ENCODE assay signal across 16 cellular contexts in genomic region chr5:92147792-92148191, GRCh38.
DNase-seq lines count a peak whose midpoint lies in the region; FAIRE-seq and TF ChIP-seq lines count a peak whose summit lies in the region.
"Had no signal": no experiment of that assay in that cellular context is flagged by ENCODE, and none has a peak within 500 bp of the region (broad histone marks: within the 10 kb centered on the region; RNA-seq: fewer than 3 reads in every experiment).

No MANE protein-coding gene starts in this region.

- H3K9me3 ChIP-seq in ectodermal cell (ENCODE audit: control insufficient read depth, low read length), result no peaks in the 10 kb centered on the region
- H3K9me3 ChIP-seq in neural progenitor cell (ENCODE audit: low read depth), result no peaks in the 10 kb centered on the region
- H3K9me3 ChIP-seq: A549 had no signal

- H3K27ac Mint-ChIP-seq in neural progenitor cell, result peak overlapping the region; percentile 27
- H3K27ac Mint-ChIP-seq: B cell had no signal

- H3K4me2 ChIP-seq in neural progenitor cell, result no peak overlapping the region
- H3K4me2 ChIP-seq: A549 had no signal

- H3K4me1 ChIP-seq in ectodermal cell (ENCODE audit: control insufficient read depth, insufficient read depth, low read length), result no peaks in the 10 kb centered on the region
- H3K4me1 ChIP-seq in neural progenitor cell, result no peaks in the 10 kb centered on the region
- H3K4me1 ChIP-seq: A549 had no signal

- H4K20me1 ChIP-seq in neural progenitor cell (ENCODE audit: low read depth), result no peaks in the 10 kb centered on the region

- no peaks in the 10 kb centered on the region for H3K36me3 Mint-ChIP-seq in neural progenitor cell

- DNase-seq in NCI-H146 (lab: John Stamatoyannopoulos, UW), result peak; percentile 37
- peak; percentile 84 for DNase-seq in NCI-H2227 (lab: John Stamatoyannopoulos, UW; ENCODE audit: unreplicated experiment)
- DNase-seq in neural progenitor cell (ENCODE audit: low spot score), result no peak
- no peak for DNase-seq in GM19239 (ENCODE audit: insufficient read length, low spot score)
- DNase-seq in mesenteric fat pad (ENCODE audit: low spot score), result no peak
- DNase-seq in activated gamma-delta T cell (lab: John Stamatoyannopoulos, UW), result no peak
- DNase-seq in stimulated activated CD4-positive, alpha-beta T cell treated with anti-CD3 and anti-CD28 coated beads, Interleukin-2, amount 100 ng/mL, for 48 hours, result no peak
- DNase-seq: DMS79, Kasumi-1, NCI-H1436 treated with DMSO at 0.1 percent for 48 hours, NCI-H510A, NCI-H82, SHP77 had no signal

- 88 to 93% methylated on average over 1 to 2 of the region's 2 CpGs for WGBS in ectodermal cell, 2 experiments

- H3K4me3 ChIP-seq in ectodermal cell (ENCODE audit: insufficient read depth, low read depth, low read length) (no peak overlapping the region), neural progenitor cell (no peak overlapping the region)
- H3K4me3 ChIP-seq: A549 had no signal

- no peaks in the 10 kb centered on the region for H3K79me2 ChIP-seq in neural progenitor cell (ENCODE audit: low read depth)

- H3K4me1 Mint-ChIP-seq in neural progenitor cell, result peaks cover 67% of the 10 kb centered on the region
- H3K4me1 Mint-ChIP-seq: B cell had no signal

- H3K36me3 ChIP-seq in ectodermal cell (ENCODE audit: control insufficient read depth, insufficient read depth, low read length) (no peaks in the 10 kb centered on the region), neural progenitor cell (no peaks in the 10 kb centered on the region)

- no peak for FAIRE-seq in GM19239 (lab: Jason Lieb, UNC)
- FAIRE-seq: A549 had no signal

- H3F3A ChIP-seq in neural progenitor cell (ENCODE audit: low read depth), result no peaks in the 10 kb centered on the region

- H3K27me3 Mint-ChIP-seq in neural progenitor cell (ENCODE audit: insufficient read depth, low read depth), result no peaks in the 10 kb centered on the region
- H3K27me3 Mint-ChIP-seq: B cell had no signal

- H3K27ac ChIP-seq in ectodermal cell (ENCODE audit: insufficient read depth, low read depth, low read length, poor library complexity, severe bottlenecking) (peak overlapping the region; percentile 50), neural progenitor cell (no peak overlapping the region)
- H3K27ac ChIP-seq: A549 had no signal

- no peak overlapping the region for H2AFZ ChIP-seq in neural progenitor cell (replicated peaks)

- H3K4me3 Mint-ChIP-seq in neural progenitor cell, result peak overlapping the region; percentile 64
- H3K4me3 Mint-ChIP-seq: B cell had no signal

- H3K9ac ChIP-seq in neural progenitor cell, result no peak overlapping the region

- no peaks in the 10 kb centered on the region for H3K27me3 ChIP-seq in ectodermal cell (ENCODE audit: control insufficient read depth, insufficient read depth, low read length, poor library complexity, severe bottlenecking)
- no peaks in the 10 kb centered on the region for H3K27me3 ChIP-seq in neural progenitor cell

- TF ChIP-seq CTCF in neural progenitor cell (IDR thresholded peaks at IDR 0.05), result no peak

- no peaks in the 10 kb centered on the region for H3K9me3 Mint-ChIP-seq in neural progenitor cell

Comparison
In these comparisons a context has a peak if more than half of its experiments do, and no peak if none do; other contexts are left out.
1. DNase-seq: peak in NCI-H146 (single experiment) and NCI-H2227 (single experiment); none in neural progenitor cell (single experiment), GM19239 (single experiment), mesenteric fat pad (single experiment), activated gamma-delta T cell (single experiment) and stimulated activated CD4-positive, alpha-beta T cell treated with anti-CD3 and anti-CD28 coated beads, Interleukin-2, amount 100 ng/mL, for 48 hours (0 of 2).